9 cellular contexts compared by ENCODE assay signal in genomic region chr12:75208851-75209781, GRCh38. TPM values are rescaled to one million over a fixed set of nuclear protein-coding genes. Genes with fewer than 3 reads are reported as not detected.
DNase-seq lines count a peak whose midpoint lies in the region; ATAC-seq and TF ChIP-seq lines count a peak whose summit lies in the region.
"Had no signal": no experiment of that assay in that cellular context is flagged by ENCODE, and none has a peak within 500 bp of the region (broad histone marks: within the 10 kb centered on the region; RNA-seq: fewer than 3 reads in every experiment).

No MANE protein-coding gene starts in this region.

- no peaks in the 10 kb centered on the region for H3K4me1 ChIP-seq in HEK293 (ENCODE audit: control insufficient read depth, insufficient read depth, low read length)
- H3K4me1 ChIP-seq in smooth muscle cell (ENCODE audit: low read depth): no peaks in the 10 kb centered on the region
- H3K4me1 ChIP-seq in uterus: no peaks in the 10 kb centered on the region

- H2AFZ ChIP-seq in smooth muscle cell (ENCODE audit: low read depth): no peak overlapping the region

- WGBS in smooth muscle cell (ENCODE audit: low lambda C conversion rate): 5% methylated on average over 49 of the region's 49 CpGs

- DNase-seq in OCI-M1 (lab: John Stamatoyannopoulos, UW) (peak; percentile 2), fibroblast of mammary gland (ENCODE audit: low read depth) (peak; percentile 21), smooth muscle cell (lab: John Stamatoyannopoulos, UW; ENCODE audit: unreplicated experiment) (no peak), uterus (no peak), sciatic nerve (ENCODE audit: low spot score) (no peak)

- H3K4me3 ChIP-seq in HEK293 (ENCODE audit: low read depth, low read length) (peak overlapping the region; percentile 16), fibroblast of mammary gland (ENCODE audit: control insufficient read depth, low read depth, low read length) (no peak overlapping the region), smooth muscle cell (peak overlapping the region; percentile 34), uterus (no peak overlapping the region)

- no peak for TF ChIP-seq POLR2A in uterus (IDR thresholded peaks at IDR 0.05)

- no peaks in the 10 kb centered on the region for H3K79me2 ChIP-seq in smooth muscle cell (ENCODE audit: low read depth)

- H3K4me2 ChIP-seq in smooth muscle cell: peak overlapping the region; percentile 86
- H3K4me2 ChIP-seq: KMS-11 had no signal

- no peaks in the 10 kb centered on the region for H4K20me1 ChIP-seq in smooth muscle cell (ENCODE audit: low read depth)

- H3K27ac ChIP-seq in HEK293 (ENCODE audit: extremely low read depth, low read depth, low read length): no peak overlapping the region
- H3K27ac ChIP-seq in smooth muscle cell (ENCODE audit: low read depth): no peak overlapping the region
- no peak overlapping the region for H3K27ac ChIP-seq in uterus
- H3K27ac ChIP-seq: KMS-11 had no signal

- CTCF ChIA-PET in HEK293 (lab: Yijun Ruan, JAX): interaction anchor here (0.7 kb wide), 1 partner anchor 12 kb away, joined by 3 read pairs; no protein-coding TSS in a partner anchor

- H3K36me3 ChIP-seq in HEK293 (ENCODE audit: control insufficient read depth in 2 of 2, insufficient read depth in 1 of 2, low read length in 2 of 2): no peaks in the 10 kb centered on the region
- H3K36me3 ChIP-seq in smooth muscle cell (ENCODE audit: low read depth): no peaks in the 10 kb centered on the region
- no peaks in the 10 kb centered on the region for H3K36me3 ChIP-seq in uterus

- intact Hi-C loops in uterus (cut with DNase I; ENCODE audit: low total_unique reads): no loop called here
- intact Hi-C loops in sciatic nerve (cut with DNase I): no loop called here

- H3F3A ChIP-seq in smooth muscle cell (ENCODE audit: low read depth): no peaks in the 10 kb centered on the region

- TF ChIP-seq CTCF in HEK293 (tag by site-specific recombination; IDR thresholded peaks at IDR 0.05) (no peak), fibroblast of mammary gland (conservative IDR thresholded peaks at IDR 0.05; ENCODE audit: control insufficient read depth, insufficient read depth, low read depth, low read length) (no peak), smooth muscle cell (IDR thresholded peaks at IDR 0.05; ENCODE audit: borderline replicate concordance, insufficient read depth, poor library complexity, severe bottlenecking) (no peak), uterus (IDR thresholded peaks at IDR 0.05) (no peak)

- POLR2A ChIA-PET in HEK293 (lab: Yijun Ruan, JAX): no interaction called here

- H3K27me3 ChIP-seq in smooth muscle cell (ENCODE audit: low read depth): peaks cover 71% of the 10 kb centered on the region
- H3K27me3 ChIP-seq in uterus: peaks cover 8 to 18% of the 10 kb centered on the region in 2 donors

- ATAC-seq in HG03432 (IDR thresholded peaks at IDR 0.05; ENCODE audit: unreplicated experiment) (no peak), sciatic nerve (no peak)

- H3K9ac ChIP-seq in smooth muscle cell (ENCODE audit: low read depth): no peak overlapping the region
- H3K9ac ChIP-seq: KMS-11 had no signal

- H3K9me3 ChIP-seq in HEK293 (ENCODE audit: control insufficient read depth, insufficient read depth, low read depth, low read length) (no peaks in the 10 kb centered on the region), smooth muscle cell (replicated peaks; ENCODE audit: low read depth) (no peaks in the 10 kb centered on the region), uterus (no peaks in the 10 kb centered on the region)

TF ChIP-seq in HEK293, 187 proteins besides CTCF, POLR2A, EP300 and RAD21:
- TF ChIP-seq SP3 (tag by site-specific recombination; IDR thresholded peaks at IDR 0.05) (0 out of 2 replicates have a peak, but pooled peaks have one; percentile 17), HOXA7 (CRISPR knock-in tag; IDR thresholded peaks at IDR 0.05; ENCODE audit: borderline replicate concordance) (no peak), REST (tag by site-specific recombination; IDR thresholded peaks at IDR 0.05) (peak; percentile 90)

RNA-seq across cellular contexts. Expression of gene KCNC2, which starts 0.5 kb away (rescaled TPM):
- total RNA-seq in smooth muscle cell (not detected in 2 replicates), uterus (1 to 10 TPM in 1 of 4 donors, not detected in 3; 3.6 TPM), sciatic nerve (not detected)
- not detected in 2 replicates for polyA plus RNA-seq in smooth muscle cell
- polyA plus RNA-seq: urinary bladder had no signal

Comparison
In these comparisons a context has a peak if more than half of its experiments do, and no peak if none do; other contexts are left out.
1. H3K4me3 ChIP-seq: peak in HEK293 (single experiment) and smooth muscle cell (single experiment); none in fibroblast of mammary gland (single experiment) and uterus (0 of 2).
2. DNase-seq: peak in OCI-M1 (single experiment) and fibroblast of mammary gland (single experiment); none in smooth muscle cell (single experiment), uterus (0 of 2) and sciatic nerve (single experiment).